Comparison of ENCODE assay signal across 2 cellular contexts in genomic region chr4:158228399-158228798, GRCh38. TPM values are rescaled to one million over a fixed set of nuclear protein-coding genes. Genes with fewer than 3 reads are reported as not detected.
"Had no signal": no experiment of that assay in that cellular context is flagged by ENCODE, and none has a peak within 500 bp of the region (broad histone marks: within the 10 kb centered on the region; RNA-seq: fewer than 3 reads in every experiment).

No MANE protein-coding gene starts in this region.

RNA-seq across cellular contexts. Expression of gene TMEM144, which starts 18.1 kb away (rescaled TPM):
- total RNA-seq: naive thymus-derived CD8-positive, alpha-beta T cell had no signal

RNA-seq across cellular contexts. Expression of gene GASK1B, which starts 55.6 kb away (rescaled TPM):
- total RNA-seq: natural killer cell treated with Interleukin-12 subunit alpha and Interleukin-12 subunit beta and Interleukin-15 and Interleukin-18, amount 100 ng/mL, for 72 hours had no signal
